In the genomic region with DNA sequence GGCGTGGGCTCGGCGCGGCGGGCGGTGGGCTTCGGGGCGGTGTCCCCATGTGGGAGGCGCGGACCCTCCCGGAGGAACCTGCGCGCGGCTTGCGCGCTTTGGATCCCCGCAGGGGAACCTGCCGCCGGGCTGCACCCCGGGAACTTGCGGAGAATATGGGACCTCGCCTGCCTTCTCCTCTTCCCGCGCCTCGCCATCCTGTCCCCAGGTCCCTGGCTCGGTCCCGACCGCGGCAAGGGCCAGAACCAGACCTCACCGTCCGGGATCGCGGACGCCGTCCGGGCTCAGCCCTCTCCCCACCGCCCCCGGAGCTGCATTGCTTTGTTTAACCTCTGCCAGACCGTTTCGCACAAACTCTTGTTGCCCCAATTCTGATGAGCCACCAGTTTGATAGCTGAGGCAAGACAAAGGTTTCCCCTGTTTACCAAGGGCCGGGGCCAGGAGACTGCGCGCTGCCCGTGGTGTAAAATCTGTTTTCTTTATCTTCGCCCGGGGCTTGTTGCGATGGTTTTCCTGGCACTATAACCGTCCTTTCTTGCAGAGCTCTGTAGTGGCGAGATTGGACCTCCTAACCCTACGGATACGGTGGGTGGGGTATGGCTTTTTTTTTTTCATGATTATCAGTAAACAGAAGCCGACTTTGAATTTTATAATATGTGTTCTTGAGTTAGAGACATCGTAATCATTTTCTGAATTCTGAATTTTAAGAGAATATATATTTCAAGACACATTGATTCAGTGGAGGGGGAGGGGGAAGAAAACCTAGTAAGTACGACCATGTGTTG, we compare ENCODE assay signal across 1 cellular context.
TF ChIP-seq lines count a peak whose summit lies in the region.

No MANE protein-coding gene starts in this region.

TF ChIP-seq in HEK293, 187 proteins besides CTCF, POLR2A, EP300 and RAD21 (continued from another document):
- TF ChIP-seq SETDB1 (IDR thresholded peaks at IDR 0.05; ENCODE audit: insufficient read length, low read length) = no peak
- peak; percentile 78; the same call in 1 of the 2 replicates for TF ChIP-seq ZNF600 (tag by site-specific recombination; IDR thresholded peaks at IDR 0.05)
- TF ChIP-seq ZNF777 (tag by site-specific recombination; IDR thresholded peaks at IDR 0.05; ENCODE audit: borderline replicate concordance) = 0 out of 2 replicates have a peak, but pooled peaks have one; percentile 30
- peak; percentile 88 for TF ChIP-seq ZNF335 (tag by site-specific recombination; conservative IDR thresholded peaks at IDR 0.05)
- peak; percentile 68 for TF ChIP-seq ZBTB26 (tag by site-specific recombination; optimal IDR thresholded peaks at IDR 0.05)
- TF ChIP-seq GLIS2 (tag by site-specific recombination; IDR thresholded peaks at IDR 0.05) = peak; percentile 44; the same call in 1 of the 2 replicates
- TF ChIP-seq ZNF16 (tag by site-specific recombination; IDR thresholded peaks at IDR 0.05; ENCODE audit: low read depth) = no peak
- 0 out of 2 replicates have a peak, but pooled peaks have one; percentile 24 for TF ChIP-seq SP3 (tag by site-specific recombination; IDR thresholded peaks at IDR 0.05)
- peak; percentile 21; the same call in 1 of the 2 replicates for TF ChIP-seq KLF8 (tag by site-specific recombination; IDR thresholded peaks at IDR 0.05)
- peak; percentile 9; the same call in 1 of the 2 replicates for TF ChIP-seq ZEB2 (tag by site-specific recombination; IDR thresholded peaks at IDR 0.05)
- TF ChIP-seq, protein P1, sequence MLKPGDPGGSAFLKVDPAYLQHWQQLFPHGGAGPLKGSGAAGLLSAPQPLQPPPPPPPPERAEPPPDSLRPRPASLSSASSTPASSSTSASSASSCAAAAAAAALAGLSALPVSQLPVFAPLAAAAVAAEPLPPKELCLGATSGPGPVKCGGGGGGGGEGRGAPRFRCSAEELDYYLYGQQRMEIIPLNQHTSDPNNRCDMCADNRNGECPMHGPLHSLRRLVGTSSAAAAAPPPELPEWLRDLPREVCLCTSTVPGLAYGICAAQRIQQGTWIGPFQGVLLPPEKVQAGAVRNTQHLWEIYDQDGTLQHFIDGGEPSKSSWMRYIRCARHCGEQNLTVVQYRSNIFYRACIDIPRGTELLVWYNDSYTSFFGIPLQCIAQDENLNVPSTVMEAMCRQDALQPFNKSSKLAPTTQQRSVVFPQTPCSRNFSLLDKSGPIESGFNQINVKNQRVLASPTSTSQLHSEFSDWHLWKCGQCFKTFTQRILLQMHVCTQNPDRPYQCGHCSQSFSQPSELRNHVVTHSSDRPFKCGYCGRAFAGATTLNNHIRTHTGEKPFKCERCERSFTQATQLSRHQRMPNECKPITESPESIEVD (tag by site-specific recombination; IDR thresholded peaks at IDR 0.05) = 0 out of 2 replicates have a peak, but pooled peaks have one; percentile 30
- TF ChIP-seq ZNF660 (tag by site-specific recombination; IDR thresholded peaks at IDR 0.05) = peak; percentile 69
- peak; percentile 86 for TF ChIP-seq PRDM10 (tag by site-specific recombination; IDR thresholded peaks at IDR 0.05)
- peak; percentile 60; the same call in 1 of the 2 replicates for TF ChIP-seq ZBTB48 (tag by site-specific recombination; IDR thresholded peaks at IDR 0.05)
- TF ChIP-seq EGR2 (tag by site-specific recombination; IDR thresholded peaks at IDR 0.05; ENCODE audit: low read depth) = no peak
- TF ChIP-seq ZBTB20 (tag by site-specific recombination; IDR thresholded peaks at IDR 0.05) = peak; percentile 82
- TF ChIP-seq, protein P2, sequence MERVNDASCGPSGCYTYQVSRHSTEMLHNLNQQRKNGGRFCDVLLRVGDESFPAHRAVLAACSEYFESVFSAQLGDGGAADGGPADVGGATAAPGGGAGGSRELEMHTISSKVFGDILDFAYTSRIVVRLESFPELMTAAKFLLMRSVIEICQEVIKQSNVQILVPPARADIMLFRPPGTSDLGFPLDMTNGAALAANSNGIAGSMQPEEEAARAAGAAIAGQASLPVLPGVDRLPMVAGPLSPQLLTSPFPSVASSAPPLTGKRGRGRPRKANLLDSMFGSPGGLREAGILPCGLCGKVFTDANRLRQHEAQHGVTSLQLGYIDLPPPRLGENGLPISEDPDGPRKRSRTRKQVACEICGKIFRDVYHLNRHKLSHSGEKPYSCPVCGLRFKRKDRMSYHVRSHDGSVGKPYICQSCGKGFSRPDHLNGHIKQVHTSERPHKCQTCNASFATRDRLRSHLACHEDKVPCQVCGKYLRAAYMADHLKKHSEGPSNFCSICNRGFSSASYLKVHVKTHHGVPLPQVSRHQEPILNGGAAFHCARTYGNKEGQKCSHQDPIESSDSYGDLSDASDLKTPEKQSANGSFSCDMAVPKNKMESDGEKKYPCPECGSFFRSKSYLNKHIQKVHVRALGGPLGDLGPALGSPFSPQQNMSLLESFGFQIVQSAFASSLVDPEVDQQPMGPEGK (tag by site-specific recombination; IDR thresholded peaks at IDR 0.05) = peak; percentile 21
- TF ChIP-seq ZNF155 (tag by site-specific recombination; IDR thresholded peaks at IDR 0.05) = no peak
- peak; percentile 60 for TF ChIP-seq ZIC2 (tag by site-specific recombination; IDR thresholded peaks at IDR 0.05)
- TF ChIP-seq OSR2 (tag by site-specific recombination; IDR thresholded peaks at IDR 0.05) = no peak
- 0 out of 2 replicates have a peak, but pooled peaks have one; percentile 10 for TF ChIP-seq ZNF2 (tag by site-specific recombination; IDR thresholded peaks at IDR 0.05)
- peak; percentile 5; the same call in 1 of the 2 replicates for TF ChIP-seq ZBTB11 (tag by site-specific recombination; conservative IDR thresholded peaks at IDR 0.05; ENCODE audit: low read depth)
- TF ChIP-seq GLIS1 (tag by site-specific recombination; IDR thresholded peaks at IDR 0.05) = peak; percentile 44; the same call in 1 of the 2 replicates
- TF ChIP-seq ZBTB17 (tag by site-specific recombination; IDR thresholded peaks at IDR 0.05) = peak; percentile 72; the same call in 1 of the 2 replicates
- TF ChIP-seq RBAK (tag by site-specific recombination; IDR thresholded peaks at IDR 0.05) = no peak
